Comparison of ENCODE assay signal across 15 cellular contexts in genomic region chr7:27999829-28000228, GRCh38.
DNase-seq lines count a peak whose midpoint lies in the region; ATAC-seq and TF ChIP-seq lines count a peak whose summit lies in the region.
"Had no signal": no experiment of that assay in that cellular context is flagged by ENCODE, and none has a peak within 500 bp of the region (broad histone marks: within the 10 kb centered on the region; RNA-seq: fewer than 3 reads in every experiment).

No MANE protein-coding gene starts in this region.

- H3K4me3 Mint-ChIP-seq in glutamatergic neuron (ENCODE audit: unreplicated experiment), result peak overlapping the region; percentile 2
- H3K4me3 Mint-ChIP-seq: T-helper 17 cell had no signal

- ATAC-seq in Right ventricle myocardium inferior, result no peak
- ATAC-seq: A549, Panc1, T-helper 17 cell had no signal

- peak; percentile 6 for DNase-seq in NCI-H1694 treated with DMSO at 0.1 percent for 48 hours (lab: John Stamatoyannopoulos, UW)
- no peak for DNase-seq in NCI-H1694 (lab: John Stamatoyannopoulos, UW)
- peak; percentile 68 for DNase-seq in DMS153 treated with DMSO at 0.1 percent for 48 hours (lab: John Stamatoyannopoulos, UW; ENCODE audit: unreplicated experiment)
- DNase-seq in NCI-H69 (lab: John Stamatoyannopoulos, UW), result peak; percentile 91
- no peak for DNase-seq in glutamatergic neuron
- no peak for DNase-seq in Right ventricle myocardium inferior (ENCODE audit: missing footprints)
- no peak for DNase-seq in 8988T
- DNase-seq in NCI-H1436 treated with DMSO at 0.1 percent for 48 hours (lab: John Stamatoyannopoulos, UW), result no peak
- DNase-seq: GOT3, KG1, NCI-H1417, Right ventricle myocardium superior, T-helper 17 cell had no signal

- intact Hi-C loops in Right ventricle myocardium inferior (cut with DNase I), result no loop called here

- no peaks in the 10 kb centered on the region for H3K27me3 Mint-ChIP-seq in glutamatergic neuron (ENCODE audit: unreplicated experiment)
- H3K27me3 Mint-ChIP-seq: T-helper 17 cell had no signal

- no peak overlapping the region for H3K27ac Mint-ChIP-seq in glutamatergic neuron (ENCODE audit: unreplicated experiment)

- H3K36me3 Mint-ChIP-seq in glutamatergic neuron (ENCODE audit: unreplicated experiment), result no peaks in the 10 kb centered on the region

- TF ChIP-seq CTCF in glutamatergic neuron (IDR thresholded peaks at IDR 0.05; ENCODE audit: partially characterized antibody, unreplicated experiment), result no peak

- H3K4me1 Mint-ChIP-seq in glutamatergic neuron (ENCODE audit: low read depth, unreplicated experiment), result no peaks in the 10 kb centered on the region

- H3K9me3 Mint-ChIP-seq in glutamatergic neuron (ENCODE audit: unreplicated experiment), result no peaks in the 10 kb centered on the region

Comparison
In these comparisons a context has a peak if more than half of its experiments do, and no peak if none do; other contexts are left out.
1. DNase-seq: peak in NCI-H1694 treated with DMSO at 0.1 percent for 48 hours (single experiment), DMS153 treated with DMSO at 0.1 percent for 48 hours (single experiment) and NCI-H69 (single experiment); none in NCI-H1694 (single experiment), glutamatergic neuron (single experiment), Right ventricle myocardium inferior (single experiment), 8988T (single experiment) and NCI-H1436 treated with DMSO at 0.1 percent for 48 hours (single experiment).